In genomic region chr9:68704804-68705635, GRCh38 we compare ENCODE assay signal across 1 cellular context.
TF ChIP-seq lines count a peak whose summit lies in the region.

A gene with protein sequence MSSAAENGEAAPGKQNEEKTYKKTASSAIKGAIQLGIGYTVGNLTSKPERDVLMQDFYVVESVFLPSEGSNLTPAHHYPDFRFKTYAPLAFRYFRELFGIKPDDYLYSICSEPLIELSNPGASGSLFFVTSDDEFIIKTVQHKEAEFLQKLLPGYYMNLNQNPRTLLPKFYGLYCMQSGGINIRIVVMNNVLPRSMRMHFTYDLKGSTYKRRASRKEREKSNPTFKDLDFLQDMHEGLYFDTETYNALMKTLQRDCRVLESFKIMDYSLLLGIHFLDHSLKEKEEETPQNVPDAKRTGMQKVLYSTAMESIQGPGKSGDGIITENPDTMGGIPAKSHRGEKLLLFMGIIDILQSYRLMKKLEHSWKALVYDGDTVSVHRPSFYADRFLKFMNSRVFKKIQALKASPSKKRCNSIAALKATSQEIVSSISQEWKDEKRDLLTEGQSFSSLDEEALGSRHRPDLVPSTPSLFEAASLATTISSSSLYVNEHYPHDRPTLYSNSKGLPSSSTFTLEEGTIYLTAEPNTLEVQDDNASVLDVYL (plus strand): TSS chr9:68705240. CDS start chr9:68822615, 117,375 bp downstream.

TF ChIP-seq in HepG2, 621 proteins besides CTCF, POLR2A, EP300 and RAD21 (continued from another document and continues in another):
- TF ChIP-seq SNAPC4 (CRISPR knock-in tag; IDR thresholded peaks at IDR 0.05) (no peak), SETDB1 (CRISPR knock-in tag; IDR thresholded peaks at IDR 0.05; ENCODE audit: borderline replicate concordance) (no peak), KLF11 (CRISPR knock-in tag; IDR thresholded peaks at IDR 0.05) (no peak), SKI (IDR thresholded peaks at IDR 0.05; ENCODE audit: partially characterized antibody) (peak; percentile 48), GATAD1 (CRISPR knock-in tag; IDR thresholded peaks at IDR 0.05) (no peak), ZNF674 (CRISPR knock-in tag; IDR thresholded peaks at IDR 0.05; ENCODE audit: low read depth) (0 out of 2 replicates have a peak, but pooled peaks have one; percentile 46), HMGXB4 (CRISPR knock-in tag; IDR thresholded peaks at IDR 0.05; ENCODE audit: borderline replicate concordance in 1 of 2, low read depth in 1 of 2) (peak; percentile 77; a peak in 2 of 4 replicates), ARID5B (CRISPR knock-in tag; IDR thresholded peaks at IDR 0.05) (no peak), GZF1 (CRISPR knock-in tag; IDR thresholded peaks at IDR 0.05) (no peak), MLLT10 (CRISPR knock-in tag; IDR thresholded peaks at IDR 0.05) (no peak), PRDM4 (CRISPR knock-in tag; IDR thresholded peaks at IDR 0.05; ENCODE audit: borderline replicate concordance) (no peak), ZBTB21 (CRISPR knock-in tag; IDR thresholded peaks at IDR 0.05) (no peak), ZMYM4 (CRISPR knock-in tag; IDR thresholded peaks at IDR 0.05) (peak; percentile 15; the same call in 1 of the 2 replicates), EEA1 (CRISPR knock-in tag; IDR thresholded peaks at IDR 0.05; ENCODE audit: borderline replicate concordance) (no peak), TBP (CRISPR knock-in tag; IDR thresholded peaks at IDR 0.05) (no peak), THAP11 (CRISPR knock-in tag; IDR thresholded peaks at IDR 0.05) (no peak), IKZF4 (CRISPR knock-in tag; IDR thresholded peaks at IDR 0.05; ENCODE audit: borderline replicate concordance, low read depth, not compliant biosample characterization) (no peak), FOXA1 (IDR thresholded peaks at IDR 0.05) (no peak), FOXA1 (CRISPR knock-in tag; IDR thresholded peaks at IDR 0.05) (no peak), ZC3H4 (CRISPR knock-in tag; IDR thresholded peaks at IDR 0.05; ENCODE audit: borderline replicate concordance) (no peak), CREM (IDR thresholded peaks at IDR 0.05) (no peak), CREM (CRISPR knock-in tag; IDR thresholded peaks at IDR 0.05) (no peak), RARA (CRISPR knock-in tag; IDR thresholded peaks at IDR 0.05) (no peak), FOXP1 (IDR thresholded peaks at IDR 0.05) (no peak), FOXP1 (CRISPR knock-in tag; IDR thresholded peaks at IDR 0.05) (no peak), RELA (CRISPR knock-in tag; IDR thresholded peaks at IDR 0.05) (no peak), THYN1 (CRISPR knock-in tag; IDR thresholded peaks at IDR 0.05; ENCODE audit: borderline replicate concordance, low read depth) (0 out of 2 replicates have a peak, but pooled peaks have one; percentile 88), TOE1 (CRISPR knock-in tag; IDR thresholded peaks at IDR 0.05) (no peak), ZNF350 (CRISPR knock-in tag; IDR thresholded peaks at IDR 0.05; ENCODE audit: borderline replicate concordance, low read depth) (0 out of 2 replicates have a peak, but pooled peaks have one; percentile 74), POLR2AphosphoS2 (IDR thresholded peaks at IDR 0.05; ENCODE audit: low read depth, low read length) (no peak), RFX5 (IDR thresholded peaks at IDR 0.05; ENCODE audit: low read depth, low read length) (no peak), MEF2D (CRISPR knock-in tag; IDR thresholded peaks at IDR 0.05) (peak; percentile 42; the same call in 1 of the 2 replicates), ZMYM2 (CRISPR knock-in tag; IDR thresholded peaks at IDR 0.05) (no peak), ZNF3 (CRISPR knock-in tag; IDR thresholded peaks at IDR 0.05) (no peak), KAT8 (CRISPR knock-in tag; IDR thresholded peaks at IDR 0.05) (peak; percentile 20), NAIF1 (CRISPR knock-in tag; IDR thresholded peaks at IDR 0.05; ENCODE audit: borderline replicate concordance) (no peak), ZKSCAN8 (CRISPR knock-in tag; IDR thresholded peaks at IDR 0.05; ENCODE audit: borderline replicate concordance) (no peak), TFE3 (CRISPR knock-in tag; IDR thresholded peaks at IDR 0.05) (no peak), U2AF1 (optimal IDR thresholded peaks at IDR 0.05; ENCODE audit: low read depth, low read length) (no peak), NFYC (CRISPR knock-in tag; IDR thresholded peaks at IDR 0.05) (no peak), ZNF121 (CRISPR knock-in tag; IDR thresholded peaks at IDR 0.05) (peak; percentile 49; the same call in 1 of the 2 replicates)
- TF ChIP-seq, protein P1, sequence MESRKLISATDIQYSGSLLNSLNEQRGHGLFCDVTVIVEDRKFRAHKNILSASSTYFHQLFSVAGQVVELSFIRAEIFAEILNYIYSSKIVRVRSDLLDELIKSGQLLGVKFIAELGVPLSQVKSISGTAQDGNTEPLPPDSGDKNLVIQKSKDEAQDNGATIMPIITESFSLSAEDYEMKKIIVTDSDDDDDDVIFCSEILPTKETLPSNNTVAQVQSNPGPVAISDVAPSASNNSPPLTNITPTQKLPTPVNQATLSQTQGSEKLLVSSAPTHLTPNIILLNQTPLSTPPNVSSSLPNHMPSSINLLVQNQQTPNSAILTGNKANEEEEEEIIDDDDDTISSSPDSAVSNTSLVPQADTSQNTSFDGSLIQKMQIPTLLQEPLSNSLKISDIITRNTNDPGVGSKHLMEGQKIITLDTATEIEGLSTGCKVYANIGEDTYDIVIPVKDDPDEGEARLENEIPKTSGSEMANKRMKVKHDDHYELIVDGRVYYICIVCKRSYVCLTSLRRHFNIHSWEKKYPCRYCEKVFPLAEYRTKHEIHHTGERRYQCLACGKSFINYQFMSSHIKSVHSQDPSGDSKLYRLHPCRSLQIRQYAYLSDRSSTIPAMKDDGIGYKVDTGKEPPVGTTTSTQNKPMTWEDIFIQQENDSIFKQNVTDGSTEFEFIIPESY (CRISPR knock-in tag; IDR thresholded peaks at IDR 0.05): no peak
- TF ChIP-seq, protein P2, sequence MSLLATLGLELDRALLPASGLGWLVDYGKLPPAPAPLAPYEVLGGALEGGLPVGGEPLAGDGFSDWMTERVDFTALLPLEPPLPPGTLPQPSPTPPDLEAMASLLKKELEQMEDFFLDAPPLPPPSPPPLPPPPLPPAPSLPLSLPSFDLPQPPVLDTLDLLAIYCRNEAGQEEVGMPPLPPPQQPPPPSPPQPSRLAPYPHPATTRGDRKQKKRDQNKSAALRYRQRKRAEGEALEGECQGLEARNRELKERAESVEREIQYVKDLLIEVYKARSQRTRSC (CRISPR knock-in tag; IDR thresholded peaks at IDR 0.05; ENCODE audit: low read depth): no peak
- TF ChIP-seq, protein P3, sequence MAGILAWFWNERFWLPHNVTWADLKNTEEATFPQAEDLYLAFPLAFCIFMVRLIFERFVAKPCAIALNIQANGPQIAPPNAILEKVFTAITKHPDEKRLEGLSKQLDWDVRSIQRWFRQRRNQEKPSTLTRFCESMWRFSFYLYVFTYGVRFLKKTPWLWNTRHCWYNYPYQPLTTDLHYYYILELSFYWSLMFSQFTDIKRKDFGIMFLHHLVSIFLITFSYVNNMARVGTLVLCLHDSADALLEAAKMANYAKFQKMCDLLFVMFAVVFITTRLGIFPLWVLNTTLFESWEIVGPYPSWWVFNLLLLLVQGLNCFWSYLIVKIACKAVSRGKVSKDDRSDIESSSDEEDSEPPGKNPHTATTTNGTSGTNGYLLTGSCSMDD (CRISPR knock-in tag; IDR thresholded peaks at IDR 0.05): no peak
